ENCODE assay signal across 11 cellular contexts in the genomic region with DNA sequence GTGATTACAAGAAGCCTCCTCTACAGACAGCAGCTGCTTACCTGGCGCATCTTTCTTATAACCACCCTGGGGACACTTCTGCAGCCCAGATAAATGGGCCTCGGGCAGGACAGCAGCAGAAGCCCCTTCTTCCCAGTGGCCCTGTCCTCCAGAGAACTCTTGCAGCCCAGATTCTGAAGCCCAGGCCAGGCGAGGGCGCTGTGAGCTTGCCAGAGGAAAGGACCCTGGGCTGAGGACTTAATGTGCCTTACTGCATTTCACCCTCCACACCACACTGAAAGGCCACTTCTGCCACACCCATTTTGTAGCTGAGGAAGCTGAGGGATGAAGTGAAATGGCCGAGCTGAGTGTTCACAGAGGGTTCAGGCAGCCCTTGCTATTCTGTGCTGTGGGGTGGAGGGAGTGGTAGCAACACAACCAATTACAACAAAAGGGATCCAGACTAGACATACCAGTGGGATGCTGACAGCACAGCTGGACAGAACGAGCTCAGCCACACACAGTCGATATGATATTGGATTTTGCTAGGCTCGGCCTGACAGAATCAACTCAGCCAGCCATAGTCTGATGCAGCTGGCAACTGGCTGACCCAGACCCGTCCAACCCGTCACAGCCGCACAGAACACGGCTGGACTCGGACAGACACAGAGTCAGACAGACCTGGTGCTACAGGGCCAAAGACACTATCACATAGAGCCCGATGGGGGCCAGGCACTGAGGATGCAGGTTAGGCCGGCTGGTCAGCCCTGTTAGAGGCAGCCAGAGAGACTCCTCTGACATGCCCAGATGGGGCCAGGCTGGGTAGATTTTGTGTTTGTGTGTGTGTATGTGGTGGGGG. TPM values are rescaled to one million over a fixed set of nuclear protein-coding genes. Genes with fewer than 3 reads are reported as not detected.
DNase-seq lines count a peak whose midpoint lies in the region; ATAC-seq and TF ChIP-seq lines count a peak whose summit lies in the region.
"Had no signal": no experiment of that assay in that cellular context is flagged by ENCODE, and none has a peak within 500 bp of the region (broad histone marks: within the 10 kb centered on the region; RNA-seq: fewer than 3 reads in every experiment).

No MANE protein-coding gene starts in this region.

- TF ChIP-seq CTCF in Loucy (conservative IDR thresholded peaks at IDR 0.05; ENCODE audit: low read length) (peak; percentile 81), brain (conservative IDR thresholded peaks at IDR 0.05) (peak; percentile 39 to 72), nephron (IDR thresholded peaks at IDR 0.05; ENCODE audit: unreplicated experiment in 3 of 3) (peak in 2 of 3 experiments; percentile 30 to 38), transverse colon (IDR thresholded peaks at IDR 0.05) (peak in 1 of 5 experiments; percentile 9)

- H3K27me3 Mint-ChIP-seq in brain: no peaks in the 10 kb centered on the region
- H3K27me3 Mint-ChIP-seq in nephron (ENCODE audit: low read depth): no peaks in the 10 kb centered on the region
- H3K27me3 Mint-ChIP-seq: central memory CD8-positive, alpha-beta T cell had no signal

- TF ChIP-seq POLR2A in transverse colon (IDR thresholded peaks at IDR 0.05): no peak

- H3K4me3 ChIP-seq in Loucy (ENCODE audit: low read length, poor library complexity, severe bottlenecking) (no peak overlapping the region), transverse colon (no peak overlapping the region), aorta (ENCODE audit: low read length in 2 of 2) (no peak overlapping the region)
- H3K4me3 ChIP-seq: left lung had no signal

- no peak overlapping the region for H3K9ac ChIP-seq in Loucy (ENCODE audit: low read depth, low read length, poor library complexity, severe bottlenecking)
- H3K9ac ChIP-seq: KMS-11 had no signal

- H2AFZ ChIP-seq in Loucy (ENCODE audit: low read length): no peak overlapping the region

- TF ChIP-seq EP300 in transverse colon (IDR thresholded peaks at IDR 0.05; ENCODE audit: low read depth): no peak

- 75% methylated on average over 15 of the region's 15 CpGs; no CpG with 5 or more reads in 1 of the 2 donors for WGBS in transverse colon (ENCODE audit: low coverage in 1 of 2), 2 donors
- WGBS in aorta, 2 donors: 83 to 85% methylated on average over 15 of the region's 15 CpGs

- H3K79me2 ChIP-seq in Loucy (ENCODE audit: insufficient read depth, low read length): no peaks in the 10 kb centered on the region

- H3K36me3 Mint-ChIP-seq in brain (no peaks in the 10 kb centered on the region), nephron (ENCODE audit: low read depth) (peaks cover 25% of the 10 kb centered on the region)

- H3K9me3 ChIP-seq in Loucy (ENCODE audit: insufficient read depth, low read depth, low read length): no peaks in the 10 kb centered on the region
- no peaks in the 10 kb centered on the region for H3K9me3 ChIP-seq in transverse colon
- H3K9me3 ChIP-seq in aorta (ENCODE audit: control insufficient read depth, low read length): no peaks in the 10 kb centered on the region
- H3K9me3 ChIP-seq: left lung had no signal

- H3K4me3 Mint-ChIP-seq in brain: no peak overlapping the region
- H3K4me3 Mint-ChIP-seq in nephron: no peak overlapping the region
- H3K4me3 Mint-ChIP-seq: central memory CD8-positive, alpha-beta T cell had no signal

- H3K4me1 ChIP-seq in Loucy (ENCODE audit: insufficient read depth, low read length, poor library complexity, severe bottlenecking) (peaks cover 20% of the 10 kb centered on the region), transverse colon (peaks cover 0 to 22% (median 9%) of the 10 kb centered on the region in 4 donors), aorta (ENCODE audit: control insufficient read depth in 1 of 2, insufficient read depth in 2 of 2, low read length in 2 of 2) (no peaks in the 10 kb centered on the region)

- DNase-seq in DMS 273 (lab: John Stamatoyannopoulos, UW; ENCODE audit: unreplicated experiment): peak; percentile 56
- no peak for DNase-seq in DMS 273 treated with DMSO at 0.1 percent for 48 hours (lab: John Stamatoyannopoulos, UW)
- no peak for DNase-seq in transverse colon
- DNase-seq in kidney glomerular epithelial cell (lab: John Stamatoyannopoulos, UW): no peak
- DNase-seq in aorta: no peak
- DNase-seq: left lung had no signal

- H4K20me1 ChIP-seq in Loucy (ENCODE audit: insufficient read depth, low read length, poor library complexity, severe bottlenecking): no peaks in the 10 kb centered on the region

- H3K27ac ChIP-seq in transverse colon (no peak overlapping the region), aorta (ENCODE audit: low read depth in 1 of 2, low read length in 2 of 2) (no peak overlapping the region)
- H3K27ac ChIP-seq: KMS-11, left lung had no signal

- in situ Hi-C loops in transverse colon (cut with MboI; ENCODE audit: low pct_ligation_motif_present in 1 of 4, low pct_unique_long_range_greater_than_20kb in 1 of 4, low sequenced_read_pairs in 3 of 4): loop anchor here (5.0 to 25.0 kb wide), 6 partner anchors 55 to 345 kb away; a partner anchor contains a TSS

- H3K36me3 ChIP-seq in Loucy (ENCODE audit: insufficient read depth, low read length) (no peaks in the 10 kb centered on the region), transverse colon (no peaks in the 10 kb centered on the region), aorta (ENCODE audit: control insufficient read depth in 1 of 2, insufficient read depth in 2 of 2, low read length in 1 of 2) (peaks cover 0 to 2% of the 10 kb centered on the region in 2 donors)
- H3K36me3 ChIP-seq: left lung had no signal

- intact Hi-C loops in transverse colon (cut with DNase I; ENCODE audit: low total_unique reads) (loop anchor here (10.0 kb wide), 1 partner anchor 65 kb away; no protein-coding TSS in a partner anchor), aorta (cut with DNase I) (loop anchor here in 1 of 2 donors (5.0 to 10.0 kb wide), 3 partner anchors 67 to 207 kb away; a partner anchor contains a TSS)

- H3F3A ChIP-seq in Loucy (ENCODE audit: low read depth): no peaks in the 10 kb centered on the region

- H3K27me3 ChIP-seq in Loucy (ENCODE audit: insufficient read depth, low read length, poor library complexity, severe bottlenecking): no peaks in the 10 kb centered on the region
- H3K27me3 ChIP-seq in transverse colon: no peaks in the 10 kb centered on the region
- H3K27me3 ChIP-seq in aorta (ENCODE audit: control insufficient read depth in 1 of 2, insufficient read depth in 2 of 2, low read length in 1 of 2): no peaks in the 10 kb centered on the region
- H3K27me3 ChIP-seq: left lung had no signal

- H3K4me1 Mint-ChIP-seq in brain (peaks cover 35% of the 10 kb centered on the region), nephron (peaks cover 16% of the 10 kb centered on the region)

- H3K9me2 ChIP-seq in Loucy (replicated peaks; ENCODE audit: low read depth, low read length): no peaks in the 10 kb centered on the region

- H3K27ac Mint-ChIP-seq in brain (peak overlapping the region in 3 of 5 experiments; percentile 56 to 89 (median 83)), nephron (peak overlapping the region in 1 of 3 experiments; percentile 33)

- no peak overlapping the region for H3K4me2 ChIP-seq in Loucy (ENCODE audit: low read depth, low read length, poor library complexity, severe bottlenecking)
- H3K4me2 ChIP-seq: KMS-11 had no signal

- H3K9me3 Mint-ChIP-seq in brain (peaks cover 0 to 2% (median 0%) of the 10 kb centered on the region in 5 experiments), nephron (no peaks in the 10 kb centered on the region)
- H3K9me3 Mint-ChIP-seq: central memory CD8-positive, alpha-beta T cell had no signal

- no peak for ATAC-seq in aorta (ENCODE audit: low FRiP score)
- ATAC-seq: left lung had no signal

RNA-seq across cellular contexts. Expression of a gene that starts 7.3 kb away (rescaled TPM):
- polyA plus RNA-seq in brain (ENCODE audit: insufficient read depth, low read depth, low replicate concordance) (2.5 TPM), aorta (10 to 100 TPM; 10.6 to 68.7 TPM)
- total RNA-seq in transverse colon (100 to 1,000 TPM in 1 of 4 donors, 10 to 100 TPM in 3; 28.3 to 125 (median 37.9) TPM), aorta (10 to 100 TPM; 12.9 to 31.5 TPM)

RNA-seq across cellular contexts. Expression of a gene that starts 37.8 kb away (rescaled TPM):
- 5.2 TPM for polyA plus RNA-seq in brain (ENCODE audit: insufficient read depth, low read depth, low replicate concordance)
- 10 to 100 TPM in 2 of 4 donors, 1 to 10 TPM in 2; 3.0 to 15.7 (median 11.2) TPM for total RNA-seq in transverse colon
- total RNA-seq in aorta: 10 to 100 TPM in 1 of 2 donors, 1 to 10 TPM in 1; 7.9 to 12.8 TPM
- 10 to 100 TPM in 1 of 2 donors, 1 to 10 TPM in 1; 5.9 to 16.5 TPM for polyA plus RNA-seq in aorta

RNA-seq across cellular contexts. Expression of a gene that starts 47.5 kb away (rescaled TPM):
- polyA plus RNA-seq in brain (ENCODE audit: insufficient read depth, low read depth, low replicate concordance) (470 TPM), aorta (1 to 10 TPM; 3.8 to 5.6 TPM)
- total RNA-seq in transverse colon (10 to 100 TPM; 14.1 to 21.9 (median 16.0) TPM), aorta (10 to 100 TPM; 10.2 to 23.6 TPM)
